Comparison of ENCODE assay signal across 12 cellular contexts in the genomic region with DNA sequence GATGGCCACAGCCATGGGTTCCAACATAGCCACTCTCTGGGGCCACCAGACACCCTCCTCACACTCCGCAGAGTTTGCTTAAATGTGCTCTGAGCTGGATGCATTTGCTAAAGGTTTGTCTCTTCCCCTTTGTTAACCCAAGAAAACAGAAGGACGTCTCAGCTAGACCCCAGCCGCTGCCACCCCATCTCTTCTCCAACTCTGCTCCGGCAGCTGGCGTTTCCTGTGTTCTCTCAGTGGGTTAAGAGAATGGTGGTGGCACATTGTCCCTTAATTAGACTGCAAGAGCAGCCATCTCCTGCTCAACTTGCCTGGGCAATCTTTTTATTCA. TPM values are rescaled to one million over a fixed set of nuclear protein-coding genes. Genes with fewer than 3 reads are reported as not detected.
DNase-seq lines count a peak whose midpoint lies in the region; ATAC-seq and TF ChIP-seq lines count a peak whose summit lies in the region.
"Had no signal": no experiment of that assay in that cellular context is flagged by ENCODE, and none has a peak within 500 bp of the region (broad histone marks: within the 10 kb centered on the region; RNA-seq: fewer than 3 reads in every experiment).

No MANE protein-coding gene starts in this region.

- DNase-seq in activated CD4-positive, alpha-beta T cell treated with anti-CD3 and anti-CD28 coated beads for 48 hours: peak; percentile 28
- no peak for DNase-seq in activated CD4-positive, alpha-beta T cell treated with anti-CD3 and anti-CD28 coated beads, Interleukin-2, amount 50 U/mL, for 4 hours
- no peak for DNase-seq in activated naive CD4-positive, alpha-beta T cell treated with anti-CD3 and anti-CD28 coated beads, Interleukin-2, amount 50 U/mL, for 72 hours (ENCODE audit: low spot score in 2 of 2)
- DNase-seq in spleen (peak; percentile 79), DMS79 treated with DMSO at 0.1 percent for 48 hours (lab: John Stamatoyannopoulos, UW) (no peak), NCI-H2029 treated with DMSO at 0.1 percent for 48 hours (lab: John Stamatoyannopoulos, UW) (no peak)
- DNase-seq: amygdala, NCI-H1417 treated with DMSO at 0.1 percent for 48 hours had no signal

- peaks cover 25% of the 10 kb centered on the region for H3K79me2 ChIP-seq in Loucy (ENCODE audit: insufficient read depth, low read length)

- no peaks in the 10 kb centered on the region for H4K20me1 ChIP-seq in Loucy (ENCODE audit: insufficient read depth, low read length, poor library complexity, severe bottlenecking)

- ATAC-seq in activated naive CD4-positive, alpha-beta T cell treated with anti-CD3 and anti-CD28 coated beads, Interleukin-2, amount 50 U/mL, for 72 hours: peak; percentile 1 to 3
- no peak for ATAC-seq in HG02571 (IDR thresholded peaks at IDR 0.05; ENCODE audit: unreplicated experiment)

- peak overlapping the region; percentile 98 to 100 for H3K27ac Mint-ChIP-seq in activated naive CD4-positive, alpha-beta T cell treated with anti-CD3 and anti-CD28 coated beads, Interleukin-2, amount 50 U/mL, for 72 hours

- H3K9me2 ChIP-seq in Loucy (replicated peaks; ENCODE audit: low read depth, low read length): no peaks in the 10 kb centered on the region

- TF ChIP-seq CTCF in Loucy (conservative IDR thresholded peaks at IDR 0.05; ENCODE audit: low read length) (no peak), spleen (IDR thresholded peaks at IDR 0.05 in 8 of 11, conservative IDR thresholded peaks at IDR 0.05 in 3 of 11) (no peak)

- H3K36me3 ChIP-seq in Loucy (ENCODE audit: insufficient read depth, low read length) (no peaks in the 10 kb centered on the region), spleen (no peaks in the 10 kb centered on the region)
- H3K36me3 ChIP-seq: HAP-1 had no signal

- H3K9ac ChIP-seq in Loucy (ENCODE audit: low read depth, low read length, poor library complexity, severe bottlenecking): peak overlapping the region; percentile 96

- peaks cover 0 to 6% of the 10 kb centered on the region in 2 donors for H3K36me3 Mint-ChIP-seq in activated naive CD4-positive, alpha-beta T cell treated with anti-CD3 and anti-CD28 coated beads, Interleukin-2, amount 50 U/mL, for 72 hours

- H3F3A ChIP-seq in Loucy (ENCODE audit: low read depth): peaks cover 32% of the 10 kb centered on the region

- H3K4me3 ChIP-seq in Loucy (ENCODE audit: low read length, poor library complexity, severe bottlenecking): peak overlapping the region; percentile 65
- peak overlapping the region in 1 of 8 donors; percentile 55 for H3K4me3 ChIP-seq in spleen
- H3K4me3 ChIP-seq: HAP-1 had no signal

- intact Hi-C loops in spleen (cut with DNase I; ENCODE audit: low total_unique reads): loop anchor here (10.0 kb wide), 1 partner anchor 103 kb away; no protein-coding TSS in a partner anchor

- H3K4me1 ChIP-seq in Loucy (ENCODE audit: insufficient read depth, low read length, poor library complexity, severe bottlenecking): peaks cover 84% of the 10 kb centered on the region
- peaks cover 32 to 100% (median 86%) of the 10 kb centered on the region in 6 donors for H3K4me1 ChIP-seq in spleen

- no peaks in the 10 kb centered on the region for H3K9me3 Mint-ChIP-seq in activated naive CD4-positive, alpha-beta T cell treated with anti-CD3 and anti-CD28 coated beads, Interleukin-2, amount 50 U/mL, for 72 hours

- H3K27me3 ChIP-seq in Loucy (ENCODE audit: insufficient read depth, low read length, poor library complexity, severe bottlenecking): no peaks in the 10 kb centered on the region
- H3K27me3 ChIP-seq in spleen (replicated peaks in 1 of 7): peaks cover 0 to 4% (median 0%) of the 10 kb centered on the region in 7 donors

- 16 to 62% (median 31%) methylated on average over 4 to 5 of the region's 5 CpGs for WGBS in spleen, 5 donors

- H3K4me2 ChIP-seq in Loucy (ENCODE audit: low read depth, low read length, poor library complexity, severe bottlenecking): peak overlapping the region; percentile 76

- no peak overlapping the region for H2AFZ ChIP-seq in Loucy (ENCODE audit: low read length)

- no peak for TF ChIP-seq POLR2A in spleen (IDR thresholded peaks at IDR 0.05)

- H3K9me3 ChIP-seq in Loucy (ENCODE audit: insufficient read depth, low read depth, low read length) (no peaks in the 10 kb centered on the region), spleen (no peaks in the 10 kb centered on the region)
- H3K9me3 ChIP-seq: HAP-1 had no signal

- H3K27ac ChIP-seq in spleen: peak overlapping the region; percentile 62 to 90 (median 88)

RNA-seq across cellular contexts. Expression of a gene that starts 43.7 kb away (rescaled TPM):
- total RNA-seq in activated naive CD4-positive, alpha-beta T cell treated with anti-CD3 and anti-CD28 coated beads, Interleukin-2, amount 50 U/mL, for 72 hours: under 1 TPM in 1 of 2 donors, not detected in 1; 0.41 TPM
- 10 to 100 TPM in 3 of 7 donors, under 1 TPM in 2, not detected in 2; 0.09 to 56.0 (median 12.3) TPM for total RNA-seq in spleen
- polyA plus RNA-seq in spleen: 10 to 100 TPM in 1 of 3 donors, under 1 TPM in 1, not detected in 1; 0.16 to 10.5 TPM
- total RNA-seq: A172 had no signal

Comparison
In these comparisons a context has a peak if more than half of its experiments do, and no peak if none do; other contexts are left out.
1. DNase-seq: peak in activated CD4-positive, alpha-beta T cell treated with anti-CD3 and anti-CD28 coated beads for 48 hours (single experiment) and spleen (single experiment); none in activated CD4-positive, alpha-beta T cell treated with anti-CD3 and anti-CD28 coated beads, Interleukin-2, amount 50 U/mL, for 4 hours (0 of 2), activated naive CD4-positive, alpha-beta T cell treated with anti-CD3 and anti-CD28 coated beads, Interleukin-2, amount 50 U/mL, for 72 hours (0 of 2), DMS79 treated with DMSO at 0.1 percent for 48 hours (single experiment) and NCI-H2029 treated with DMSO at 0.1 percent for 48 hours (single experiment).